22 cellular contexts compared by ENCODE assay signal in genomic region chr5:34410411-34411139, GRCh38.
DNase-seq lines count a peak whose midpoint lies in the region; ATAC-seq and TF ChIP-seq lines count a peak whose summit lies in the region.
"Had no signal": no experiment of that assay in that cellular context is flagged by ENCODE, and none has a peak within 500 bp of the region (broad histone marks: within the 10 kb centered on the region; RNA-seq: fewer than 3 reads in every experiment).

No MANE protein-coding gene starts in this region.

- no peaks in the 10 kb centered on the region; the same call in 1 of the 2 replicates for H3K36me3 Mint-ChIP-seq in HFFc6 (ENCODE audit: low read depth)
- H3K36me3 Mint-ChIP-seq: stimulated activated naive B cell treated with anti-CD40 and anti-IgM and Interleukin-4, amounts not matched to agents 10 μg/mL and 1 μg/mL and 100 μg/mL, for 72 hours had no signal

- H3K36me3 ChIP-seq in iPS-20b (ENCODE audit: insufficient read depth, low read depth, low read length) = no peaks in the 10 kb centered on the region
- H3K36me3 ChIP-seq in aorta (ENCODE audit: control insufficient read depth in 1 of 2, insufficient read depth in 2 of 2, low read length in 1 of 2) = no peaks in the 10 kb centered on the region
- H3K36me3 ChIP-seq: ascending aorta; BLaER1 treated with 17β-estradiol and CSF1 and Interleukin-3, amounts not matched to agents 10 nM and 100 nM; right atrium auricular region; SJSA1 had no signal

- peak overlapping the region; percentile 48 for H3K27ac Mint-ChIP-seq in HFFc6
- H3K27ac Mint-ChIP-seq: activated B cell treated with CpG ODN at 0.5 μM for 24 hours; activated CD8-positive, alpha-beta T cell treated with anti-CD3 and anti-CD28 coated beads for 36 hours; activated naive CD4-positive, alpha-beta T cell treated with anti-CD3 and anti-CD28 coated beads for 36 hours; stimulated activated naive B cell treated with anti-CD40 and anti-IgM and Interleukin-4, amounts not matched to agents 10 μg/mL and 1 μg/mL and 100 μg/mL, for 72 hours; T-helper 2 cell treated with Interferon-gamma antibody and Interleukin-4, amounts not matched to agents 5 μg/mL and 100 μg/mL, for 36 hours had no signal

- peaks cover 64% of the 10 kb centered on the region for H3K4me1 Mint-ChIP-seq in HFFc6 (ENCODE audit: low read depth)
- H3K4me1 Mint-ChIP-seq: activated B cell treated with CpG ODN at 0.5 μM for 24 hours; stimulated activated naive B cell treated with anti-CD40 and anti-IgM and Interleukin-4, amounts not matched to agents 10 μg/mL and 1 μg/mL and 100 μg/mL, for 72 hours had no signal

- peak; percentile 49 for DNase-seq in HFFc6
- DNase-seq in astrocyte of the spinal cord (ENCODE audit: low read depth, low spot score) = peak; percentile 59
- no peak for DNase-seq in amygdala (lab: John Stamatoyannopoulos, UW)
- DNase-seq in aorta = no peak
- DNase-seq: activated B cell treated with CpG ODN at 0.5 μM for 24 hours; activated CD8-positive, alpha-beta T cell treated with anti-CD3 and anti-CD28 coated beads for 36 hours; activated naive CD4-positive, alpha-beta T cell treated with anti-CD3 and anti-CD28 coated beads for 36 hours; activated T-cell treated with anti-CD3 and anti-CD28 coated beads, Interleukin-2, amount 50 U/mL, for 1 hour; hypothalamus; NCI-H1694 treated with DMSO at 0.1 percent for 48 hours; NCI-H226; occipital lobe; stimulated activated naive B cell treated with anti-CD40 and anti-IgM and Interleukin-4, amounts not matched to agents 10 μg/mL and 1 μg/mL and 100 μg/mL, for 72 hours had no signal

- H3K9me3 Mint-ChIP-seq in HFFc6 = no peaks in the 10 kb centered on the region
- H3K9me3 Mint-ChIP-seq: activated B cell treated with CpG ODN at 0.5 μM for 24 hours; activated CD8-positive, alpha-beta T cell treated with anti-CD3 and anti-CD28 coated beads for 36 hours; activated naive CD4-positive, alpha-beta T cell treated with anti-CD3 and anti-CD28 coated beads for 36 hours; stimulated activated naive B cell treated with anti-CD40 and anti-IgM and Interleukin-4, amounts not matched to agents 10 μg/mL and 1 μg/mL and 100 μg/mL, for 72 hours; T-helper 2 cell treated with Interferon-gamma antibody and Interleukin-4, amounts not matched to agents 5 μg/mL and 100 μg/mL, for 36 hours had no signal

- intact Hi-C loops in aorta (cut with DNase I) = no loop called here

- H3K27me3 Mint-ChIP-seq in HFFc6 (ENCODE audit: insufficient read depth) = no peaks in the 10 kb centered on the region; the same call in 1 of the 2 replicates

- H3K27me3 ChIP-seq in iPS-20b (ENCODE audit: insufficient read depth, low read length) (no peaks in the 10 kb centered on the region), aorta (ENCODE audit: control insufficient read depth in 1 of 2, insufficient read depth in 2 of 2, low read length in 1 of 2) (peaks cover 0 to 2% of the 10 kb centered on the region in 2 donors)
- H3K27me3 ChIP-seq: ascending aorta; BLaER1 treated with 17β-estradiol and CSF1 and Interleukin-3, amounts not matched to agents 10 nM and 100 nM; right atrium auricular region; SJSA1 had no signal

- WGBS in aorta, 2 donors = 30 to 43% methylated on average over 2 of the region's 2 CpGs

- H3K4me1 ChIP-seq in iPS-20b (ENCODE audit: insufficient read depth, low read length) (peaks cover 47% of the 10 kb centered on the region), aorta (ENCODE audit: control insufficient read depth in 1 of 2, insufficient read depth in 2 of 2, low read length in 2 of 2) (no peaks in the 10 kb centered on the region)
- H3K4me1 ChIP-seq: ascending aorta; BLaER1 treated with 17β-estradiol and CSF1 and Interleukin-3, amounts not matched to agents 10 nM and 100 nM; right atrium auricular region had no signal

- H3K9me3 ChIP-seq in iPS-20b (ENCODE audit: insufficient read depth, low read depth, low read length) (peaks cover 7% of the 10 kb centered on the region), aorta (ENCODE audit: control insufficient read depth, low read length) (no peaks in the 10 kb centered on the region)
- H3K9me3 ChIP-seq: ascending aorta, right atrium auricular region, SJSA1 had no signal

- H3K27ac ChIP-seq in iPS-20b (ENCODE audit: low read length) (peak overlapping the region; percentile 84), aorta (ENCODE audit: low read depth in 1 of 2, low read length in 2 of 2) (no peak overlapping the region)
- H3K27ac ChIP-seq: ascending aorta; BLaER1 treated with 17β-estradiol and CSF1 and Interleukin-3, amounts not matched to agents 10 nM and 100 nM; right atrium auricular region; SJSA1 had no signal

- no peak overlapping the region for H3K4me3 ChIP-seq in astrocyte of the spinal cord (ENCODE audit: low read depth, low read length)
- peak overlapping the region; percentile 47 for H3K4me3 ChIP-seq in iPS-20b (ENCODE audit: low read length)
- no peak overlapping the region for H3K4me3 ChIP-seq in aorta (ENCODE audit: low read length in 2 of 2)
- H3K4me3 ChIP-seq: ascending aorta; BLaER1 treated with 17β-estradiol and CSF1 and Interleukin-3, amounts not matched to agents 10 nM and 100 nM; right atrium auricular region; SJSA1 had no signal

- peak overlapping the region; percentile 77 for H3K9ac ChIP-seq in iPS-20b (ENCODE audit: low read depth, low read length)
- H3K9ac ChIP-seq: BLaER1 treated with 17β-estradiol and CSF1 and Interleukin-3, amounts not matched to agents 10 nM and 100 nM had no signal

- ATAC-seq in esophagus mucosa (no peak), GM19395 (IDR thresholded peaks at IDR 0.05; ENCODE audit: unreplicated experiment) (no peak), aorta (ENCODE audit: low FRiP score) (no peak)
- ATAC-seq: activated CD8-positive, alpha-beta T cell treated with anti-CD3 and anti-CD28 coated beads for 36 hours; left lobe of liver; stimulated activated naive B cell treated with anti-CD40 and anti-IgM and Interleukin-4, amounts not matched to agents 10 μg/mL and 1 μg/mL and 100 μg/mL, for 72 hours had no signal

- no peak for TF ChIP-seq CTCF in HFFc6 (IDR thresholded peaks at IDR 0.05)
- no peak for TF ChIP-seq CTCF in astrocyte of the spinal cord (IDR thresholded peaks at IDR 0.05; ENCODE audit: low read depth, low read length)

- in situ Hi-C loops in astrocyte of the spinal cord (cut with HindIII; ENCODE audit: low sequenced_read_pairs) = no loop called here

- no peak overlapping the region for H3K4me3 Mint-ChIP-seq in HFFc6
- H3K4me3 Mint-ChIP-seq: activated B cell treated with CpG ODN at 0.5 μM for 24 hours; activated CD8-positive, alpha-beta T cell treated with anti-CD3 and anti-CD28 coated beads for 36 hours; activated naive CD4-positive, alpha-beta T cell treated with anti-CD3 and anti-CD28 coated beads for 36 hours; stimulated activated naive B cell treated with anti-CD40 and anti-IgM and Interleukin-4, amounts not matched to agents 10 μg/mL and 1 μg/mL and 100 μg/mL, for 72 hours; T-helper 2 cell treated with Interferon-gamma antibody and Interleukin-4, amounts not matched to agents 5 μg/mL and 100 μg/mL, for 36 hours had no signal

Comparison
In these comparisons a context has a peak if more than half of its experiments do, and no peak if none do; other contexts are left out.
1. DNase-seq: peak in HFFc6 (single experiment) and astrocyte of the spinal cord (single experiment); none in amygdala (0 of 56) and aorta (0 of 2).